ENCODE assay signal across 1 cellular context in genomic region chr11:112227471-112227870, GRCh38.
TF ChIP-seq lines count a peak whose summit lies in the region.

No MANE protein-coding gene starts in this region.

TF ChIP-seq in endothelial cell of umbilical vein, 7 proteins besides CTCF, POLR2A, EP300 and RAD21 (continued from another document):
- TF ChIP-seq MYC (IDR thresholded peaks at IDR 0.05; ENCODE audit: low read depth, low read length) (no peak), POLR2AphosphoS5 (IDR thresholded peaks at IDR 0.05; ENCODE audit: insufficient read depth, low read depth, low read length) (no peak), MAX (IDR thresholded peaks at IDR 0.05; ENCODE audit: insufficient read depth, insufficient read length) (no peak), JUN (IDR thresholded peaks at IDR 0.05; ENCODE audit: borderline replicate concordance, insufficient read depth, insufficient read length, low read depth) (no peak), GATA2 (IDR thresholded peaks at IDR 0.05; ENCODE audit: insufficient read depth, insufficient read length, low read depth, low read length) (no peak), FOS (IDR thresholded peaks at IDR 0.05; ENCODE audit: borderline replicate concordance, insufficient read depth, low read length) (no peak)
TF ChIP-seq in endothelial cell of umbilical vein: peak in this region for 0.
